ENCODE assay signal across 25 cellular contexts in genomic region chr6:76565932-76566331, GRCh38.
DNase-seq lines count a peak whose midpoint lies in the region; ATAC-seq and TF ChIP-seq lines count a peak whose summit lies in the region.
"Had no signal": no experiment of that assay in that cellular context is flagged by ENCODE, and none has a peak within 500 bp of the region (broad histone marks: within the 10 kb centered on the region; RNA-seq: fewer than 3 reads in every experiment).

No MANE protein-coding gene starts in this region.

- H3K79me1 ChIP-seq in H9 (ENCODE audit: insufficient read depth, low read depth, low read length, poor library complexity, severe bottlenecking) (no peaks in the 10 kb centered on the region), trophoblast cell (ENCODE audit: low read length) (no peaks in the 10 kb centered on the region)

- no peak overlapping the region for H3K14ac ChIP-seq in H9 (ENCODE audit: insufficient read depth, low read length)
- no peak overlapping the region for H3K14ac ChIP-seq in trophoblast cell (ENCODE audit: low read length)

- H3K4me3 Mint-ChIP-seq in H9 (no peak overlapping the region), WTC11 (peak overlapping the region; percentile 21; the same call in 1 of the 2 replicates), glutamatergic neuron (ENCODE audit: unreplicated experiment) (no peak overlapping the region)
- H3K4me3 Mint-ChIP-seq in naive thymus-derived CD4-positive, alpha-beta T cell, result no peak overlapping the region
- H3K4me3 Mint-ChIP-seq: CD14-positive monocyte; CD4-positive, alpha-beta memory T cell; CD4-positive, CD25-positive, alpha-beta regulatory T cell; CD8-positive, alpha-beta memory T cell had no signal

- H4K5ac ChIP-seq in H9 (ENCODE audit: insufficient read length, low read depth, low read length), result no peak overlapping the region

- no peak overlapping the region for H2BK20ac ChIP-seq in H9 (ENCODE audit: low read depth, low read length, poor library complexity, severe bottlenecking)

- H3K27ac ChIP-seq in H9 (ENCODE audit: insufficient read length, low read depth, low read length) (no peak overlapping the region), trophoblast cell (ENCODE audit: low read depth, low read length) (no peak overlapping the region)
- no peak overlapping the region for H3K27ac ChIP-seq in naive thymus-derived CD4-positive, alpha-beta T cell (ENCODE audit: low read depth, low read length)
- H3K27ac ChIP-seq: BLaER1 had no signal

- DNase-seq in H9 (no peak), WTC11 (ENCODE audit: low spot score) (no peak), glutamatergic neuron (no peak), trophoblast cell (no peak), NOMO-1 (lab: John Stamatoyannopoulos, UW; ENCODE audit: unreplicated experiment in 2 of 2) (no peak), G401 (ENCODE audit: low spot score) (no peak), NCI-H146 treated with DMSO at 0.1 percent for 48 hours (lab: John Stamatoyannopoulos, UW; ENCODE audit: unreplicated experiment) (no peak)
- no peak for DNase-seq in naive thymus-derived CD4-positive, alpha-beta T cell
- DNase-seq: 8988T; ACHN; BE2C; C1 segment of cervical spinal cord; CD4-positive, alpha-beta memory T cell; CD4-positive, CD25-positive, alpha-beta regulatory T cell; CD8-positive, alpha-beta memory T cell; COR-L47; DMS 273 treated with DMSO at 0.1 percent for 48 hours; DMS153; DMS53; DMS79; DND-41; EL; GF-D8 had no signal

- H3K9me3 ChIP-seq in H9 (ENCODE audit: control insufficient read depth, low read depth, low read length), result peaks cover 6% of the 10 kb centered on the region
- H3K9me3 ChIP-seq in trophoblast cell (ENCODE audit: insufficient read depth, low read depth, low read length), result peaks cover 2% of the 10 kb centered on the region
- no peaks in the 10 kb centered on the region for H3K9me3 ChIP-seq in naive thymus-derived CD4-positive, alpha-beta T cell (ENCODE audit: control insufficient read depth in 2 of 3, low read length in 3 of 3)
- H3K9me3 ChIP-seq: BE2C, BLaER1 had no signal

- H3K4me2 ChIP-seq in H9 (ENCODE audit: insufficient read depth, insufficient read length, low read length) (no peak overlapping the region), trophoblast cell (ENCODE audit: low read length) (no peak overlapping the region)
- H3K4me2 ChIP-seq: BLaER1 had no signal

- no peaks in the 10 kb centered on the region for H3K23me2 ChIP-seq in H9 (ENCODE audit: insufficient read length, low read depth, low read length, poor library complexity, severe bottlenecking)

- H2AFZ ChIP-seq in H9 (ENCODE audit: low read length), result no peak overlapping the region
- no peak overlapping the region for H2AFZ ChIP-seq in trophoblast cell (ENCODE audit: insufficient read depth, low read length, poor library complexity)

- H3K27ac Mint-ChIP-seq in H9 (no peak overlapping the region; a peak in 1 of 7 replicates), WTC11 (peak overlapping the region; percentile 55), glutamatergic neuron (ENCODE audit: unreplicated experiment) (peak overlapping the region; percentile 64)
- no peak overlapping the region for H3K27ac Mint-ChIP-seq in naive thymus-derived CD4-positive, alpha-beta T cell
- H3K27ac Mint-ChIP-seq: CD14-positive monocyte; CD4-positive, alpha-beta memory T cell; CD4-positive, CD25-positive, alpha-beta regulatory T cell; CD8-positive, alpha-beta memory T cell had no signal

- H2AK5ac ChIP-seq in H9 (ENCODE audit: insufficient read length, low read length) (no peak overlapping the region), trophoblast cell (ENCODE audit: low read length) (no peak overlapping the region)

- H4K91ac ChIP-seq in H9 (ENCODE audit: insufficient read length, low read depth, low read length), result no peak overlapping the region
- no peak overlapping the region for H4K91ac ChIP-seq in trophoblast cell (ENCODE audit: low read depth, low read length)

- H2BK120ac ChIP-seq in H9 (ENCODE audit: low read depth, low read length, poor library complexity, severe bottlenecking), result no peak overlapping the region
- H2BK120ac ChIP-seq in trophoblast cell (ENCODE audit: insufficient read depth, low read length, poor library complexity), result no peak overlapping the region

- H3K27me3 ChIP-seq in H9 (ENCODE audit: insufficient read depth, low read length), result no peaks in the 10 kb centered on the region
- no peaks in the 10 kb centered on the region for H3K27me3 ChIP-seq in trophoblast cell (ENCODE audit: insufficient read depth, low read length)
- H3K27me3 ChIP-seq in naive thymus-derived CD4-positive, alpha-beta T cell (ENCODE audit: control insufficient read depth in 2 of 2, insufficient read depth in 2 of 2, low read length in 2 of 2), result no peaks in the 10 kb centered on the region
- H3K27me3 ChIP-seq: BE2C, BLaER1 had no signal

- in situ Hi-C loops in G401 (cut with HindIII; ENCODE audit: low sequenced_read_pairs), result no loop called here

- H3K36me3 ChIP-seq in trophoblast cell (ENCODE audit: control insufficient read depth in 1 of 2, insufficient read depth in 2 of 2, low read length in 2 of 2), result no peaks in the 10 kb centered on the region
- H3K36me3 ChIP-seq in naive thymus-derived CD4-positive, alpha-beta T cell (ENCODE audit: control insufficient read depth in 2 of 3, insufficient read depth in 3 of 3, low read length in 3 of 3), result no peaks in the 10 kb centered on the region
- H3K36me3 ChIP-seq: BE2C, BLaER1 had no signal

- TF ChIP-seq CTCF in H9 (conservative IDR thresholded peaks at IDR 0.05) (no peak), WTC11 (IDR thresholded peaks at IDR 0.05) (no peak), glutamatergic neuron (IDR thresholded peaks at IDR 0.05; ENCODE audit: partially characterized antibody, unreplicated experiment) (no peak)

- no peaks in the 10 kb centered on the region; the same call in 1 of the 2 replicates for H3K4me1 ChIP-seq in H9 (ENCODE audit: insufficient read depth, low read length)
- no peaks in the 10 kb centered on the region for H3K4me1 ChIP-seq in trophoblast cell (ENCODE audit: control insufficient read depth in 1 of 2, insufficient read depth in 2 of 2, low read length in 2 of 2)
- H3K4me1 ChIP-seq in naive thymus-derived CD4-positive, alpha-beta T cell (ENCODE audit: control insufficient read depth in 2 of 2, insufficient read depth in 2 of 2, low read length in 2 of 2), result no peaks in the 10 kb centered on the region
- H3K4me1 ChIP-seq: BE2C, BLaER1 had no signal

- no peak overlapping the region for H3K4me3 ChIP-seq in trophoblast cell (ENCODE audit: low read depth, low read length)
- no peak overlapping the region for H3K4me3 ChIP-seq in naive thymus-derived CD4-positive, alpha-beta T cell (ENCODE audit: low read length)
- H3K4me3 ChIP-seq: BLaER1 had no signal

- H2BK12ac ChIP-seq in H9 (ENCODE audit: insufficient read length, low read depth, low read length), result peak overlapping the region; percentile 39
- H2BK12ac ChIP-seq in trophoblast cell (ENCODE audit: low read length), result no peak overlapping the region

- H4K8ac ChIP-seq in H9 (replicated peaks; ENCODE audit: insufficient read length, low read depth, low read length) (no peak overlapping the region), trophoblast cell (ENCODE audit: low read depth, low read length) (no peak overlapping the region)

- peaks cover 41% of the 10 kb centered on the region; the same call in 1 of the 2 replicates for H3K79me2 ChIP-seq in H9 (ENCODE audit: insufficient read depth, low read length)
- H3K79me2 ChIP-seq in trophoblast cell (ENCODE audit: control insufficient read depth, insufficient read depth, low read length, poor library complexity), result no peaks in the 10 kb centered on the region

- CTCF ChIA-PET in WTC11 (lab: Charles Lee), result no interaction called here
- CTCF ChIA-PET in naive thymus-derived CD4-positive, alpha-beta T cell (lab: Charles Lee), result no interaction called here

- no peak overlapping the region for H3K9ac ChIP-seq in H9 (ENCODE audit: extremely low read depth, insufficient read length, low read length)
- peak overlapping the region; percentile 58 for H3K9ac ChIP-seq in trophoblast cell (ENCODE audit: low read length)
- H3K9ac ChIP-seq: BLaER1 had no signal

- H3K27me3 Mint-ChIP-seq in H9 (ENCODE audit: low read depth) (no peaks in the 10 kb centered on the region), WTC11 (ENCODE audit: low read depth) (no peaks in the 10 kb centered on the region), glutamatergic neuron (ENCODE audit: unreplicated experiment) (peaks cover 10% of the 10 kb centered on the region)
- no peaks in the 10 kb centered on the region for H3K27me3 Mint-ChIP-seq in naive thymus-derived CD4-positive, alpha-beta T cell
- H3K27me3 Mint-ChIP-seq: CD4-positive, alpha-beta memory T cell; CD4-positive, CD25-positive, alpha-beta regulatory T cell; CD8-positive, alpha-beta memory T cell had no signal

- H2BK5ac ChIP-seq in H9 (ENCODE audit: insufficient read length, low read length) (no peak overlapping the region), trophoblast cell (ENCODE audit: low read depth, low read length, poor library complexity) (no peak overlapping the region)

- intact Hi-C loops in naive thymus-derived CD4-positive, alpha-beta T cell (cut with micrococcal nuclease), result no loop called here

- peaks cover 10 to 46% of the 10 kb centered on the region in 2 experiments for H3K9me3 Mint-ChIP-seq in H9
- peaks cover 28% of the 10 kb centered on the region for H3K9me3 Mint-ChIP-seq in WTC11
- peaks cover 10% of the 10 kb centered on the region for H3K9me3 Mint-ChIP-seq in glutamatergic neuron (ENCODE audit: unreplicated experiment)
- peaks cover 4 to 24% (median 12%) of the 10 kb centered on the region in 11 donors for H3K9me3 Mint-ChIP-seq in naive thymus-derived CD4-positive, alpha-beta T cell

- no peak overlapping the region for H4K12ac ChIP-seq in trophoblast cell (ENCODE audit: low read depth, low read length)

- H3K18ac ChIP-seq in H9 (ENCODE audit: insufficient read length, low read depth, low read length) (no peak overlapping the region), trophoblast cell (ENCODE audit: low read length) (no peak overlapping the region)

- POLR2A ChIA-PET in WTC11 (lab: Charles Lee), result no interaction called here
- POLR2A ChIA-PET in naive thymus-derived CD4-positive, alpha-beta T cell (lab: Charles Lee), result no interaction called here

- no peak overlapping the region for H3K4ac ChIP-seq in H9 (ENCODE audit: low read depth, low read length)
- no peak overlapping the region for H3K4ac ChIP-seq in trophoblast cell (ENCODE audit: low read depth, low read length)

- no peak overlapping the region for H3K56ac ChIP-seq in H9 (ENCODE audit: insufficient read length, low read depth, low read length)

- no peak for ATAC-seq in WTC11
- ATAC-seq in naive thymus-derived CD4-positive, alpha-beta T cell, result no peak

- H3T11ph ChIP-seq in H9 (ENCODE audit: low read length), result no peak overlapping the region

- H2BK15ac ChIP-seq in H9 (ENCODE audit: low read depth, low read length), result no peak overlapping the region

- H3K4me1 Mint-ChIP-seq in H9, result peaks cover 44 to 52% of the 10 kb centered on the region in 2 experiments
- H3K4me1 Mint-ChIP-seq in WTC11, result peaks cover 63% of the 10 kb centered on the region
- H3K4me1 Mint-ChIP-seq in glutamatergic neuron (ENCODE audit: low read depth, unreplicated experiment), result peaks cover 29% of the 10 kb centered on the region
- no peaks in the 10 kb centered on the region for H3K4me1 Mint-ChIP-seq in naive thymus-derived CD4-positive, alpha-beta T cell
- H3K4me1 Mint-ChIP-seq: CD14-positive monocyte; CD4-positive, alpha-beta memory T cell; CD4-positive, CD25-positive, alpha-beta regulatory T cell; CD8-positive, alpha-beta memory T cell had no signal

- H3K23ac ChIP-seq in H9 (ENCODE audit: insufficient read length, low read depth, low read length) (no peak overlapping the region), trophoblast cell (ENCODE audit: low read length) (no peak overlapping the region)

- no peaks in the 10 kb centered on the region for H4K20me1 ChIP-seq in H9 (ENCODE audit: control insufficient read depth, insufficient read depth, insufficient read length)
- H4K20me1 ChIP-seq: BLaER1 had no signal

- H3K36me3 Mint-ChIP-seq in H9 (ENCODE audit: insufficient read depth in 1 of 3, low read depth in 3 of 3) (peaks cover 30 to 60% (median 36%) of the 10 kb centered on the region in 3 experiments), WTC11 (peaks cover 50% of the 10 kb centered on the region), glutamatergic neuron (ENCODE audit: unreplicated experiment) (peaks cover 12% of the 10 kb centered on the region)
- H3K36me3 Mint-ChIP-seq in naive thymus-derived CD4-positive, alpha-beta T cell, result no peaks in the 10 kb centered on the region
- H3K36me3 Mint-ChIP-seq: CD14-positive monocyte; CD4-positive, alpha-beta memory T cell; CD4-positive, CD25-positive, alpha-beta regulatory T cell; CD8-positive, alpha-beta memory T cell had no signal

Comparison
In these comparisons a context has a peak if more than half of its experiments do, and no peak if none do; other contexts are left out.
1. H3K27ac Mint-ChIP-seq: peak in WTC11 (single experiment) and glutamatergic neuron (single experiment); none in H9 (0 of 3) and naive thymus-derived CD4-positive, alpha-beta T cell (0 of 9).